In genomic region chr22:46484861-46485595, GRCh38 we compare ENCODE assay signal across 16 cellular contexts. TPM values are rescaled to one million over a fixed set of nuclear protein-coding genes. Genes with fewer than 3 reads are reported as not detected.
A peak's percentile ranks its signal among the peaks of the same experiment; 100 is the strongest.
DNase-seq lines count a peak whose midpoint lies in the region; ATAC-seq and TF ChIP-seq lines count a peak whose summit lies in the region.
"Had no signal": no experiment of that assay in that cellular context is flagged by ENCODE, and none has a peak within 500 bp of the region (broad histone marks: within the 10 kb centered on the region; RNA-seq: fewer than 3 reads in every experiment).

No MANE protein-coding gene starts in this region.

- H3K9me3 ChIP-seq in PC-3 (ENCODE audit: low read length) = no peaks in the 10 kb centered on the region
- H3K9me3 ChIP-seq: gastrocnemius medialis, Peyer's patch had no signal

- peak overlapping the region; percentile 4 to 46 (median 8) for H3K4me3 Mint-ChIP-seq in nephron
- H3K4me3 Mint-ChIP-seq: activated T-cell treated with anti-CD3 and anti-CD28 coated beads, Interleukin-2, amount 50 U/mL, for 24 hours; naive thymus-derived CD8-positive, alpha-beta T cell had no signal

- peaks cover 5% of the 10 kb centered on the region for H3K9me3 Mint-ChIP-seq in nephron
- H3K9me3 Mint-ChIP-seq: activated T-cell treated with anti-CD3 and anti-CD28 coated beads, Interleukin-2, amount 50 U/mL, for 24 hours had no signal

- peaks cover 5% of the 10 kb centered on the region for H3K27me3 Mint-ChIP-seq in nephron (ENCODE audit: low read depth)

- H3K27me3 ChIP-seq in PC-3 (ENCODE audit: low read length) = no peaks in the 10 kb centered on the region
- H3K27me3 ChIP-seq: Peyer's patch had no signal

- H3K36me3 Mint-ChIP-seq in nephron (ENCODE audit: low read depth) = no peaks in the 10 kb centered on the region
- H3K36me3 Mint-ChIP-seq: naive thymus-derived CD8-positive, alpha-beta T cell had no signal

- H3K4me1 Mint-ChIP-seq in nephron = peaks cover 38% of the 10 kb centered on the region

- no peaks in the 10 kb centered on the region for H3K36me3 ChIP-seq in PC-3 (ENCODE audit: low read depth, low read length)
- H3K36me3 ChIP-seq: gastrocnemius medialis, Peyer's patch had no signal

- TF ChIP-seq CTCF in PC-3 (conservative IDR thresholded peaks at IDR 0.05; ENCODE audit: low read depth, low read length) (no peak), fibroblast of mammary gland (conservative IDR thresholded peaks at IDR 0.05; ENCODE audit: control insufficient read depth, insufficient read depth, low read depth, low read length) (no peak), nephron (IDR thresholded peaks at IDR 0.05; ENCODE audit: unreplicated experiment in 3 of 3) (no peak)

- H3K4me2 ChIP-seq in PC-3 (ENCODE audit: low read length) = no peak overlapping the region

- intact Hi-C loops in PC-3 (cut with micrococcal nuclease) = no loop called here

- H4K20me1 ChIP-seq in PC-3 (ENCODE audit: low read length) = no peaks in the 10 kb centered on the region

- no TSS peak for BruUV-seq in PC-3 (replicated peaks; lab: Mats Ljungman, UMichigan)

- POLR2A ChIA-PET in PC-3 (lab: Charles Lee; ENCODE audit: unreplicated experiment) = no interaction called here

- no peaks in the 10 kb centered on the region for H3K9me2 ChIP-seq in PC-3 (replicated peaks; ENCODE audit: low read length)

- no peaks in the 10 kb centered on the region for H3K4me1 ChIP-seq in PC-3 (ENCODE audit: insufficient read depth, low read length)
- H3K4me1 ChIP-seq: gastrocnemius medialis, Peyer's patch had no signal

- CTCF ChIA-PET in PC-3 (lab: Charles Lee) = no interaction called here

- no peaks in the 10 kb centered on the region for H3F3A ChIP-seq in PC-3 (ENCODE audit: low read length, unreplicated experiment)

- H3K27ac Mint-ChIP-seq in nephron = peak overlapping the region; percentile 96 to 98 (median 97)
- H3K27ac Mint-ChIP-seq: activated T-cell treated with anti-CD3 and anti-CD28 coated beads, Interleukin-2, amount 50 U/mL, for 24 hours; naive thymus-derived CD8-positive, alpha-beta T cell had no signal

- peak; percentile 88 for DNase-seq in ACHN
- peak; percentile 4 for DNase-seq in PC-3
- DNase-seq in fibroblast of mammary gland (ENCODE audit: low read depth) = peak; percentile 19
- no peak for DNase-seq in NCI-H1417 treated with DMSO at 0.1 percent for 48 hours (lab: John Stamatoyannopoulos, UW)
- no peak for DNase-seq in 8988T
- DNase-seq in DMS153 (lab: John Stamatoyannopoulos, UW) = no peak
- no peak for DNase-seq in Ammon's horn (ENCODE audit: low spot score)
- DNase-seq: activated CD4-positive, CD25-positive, alpha-beta regulatory T cell treated with anti-CD3 and anti-CD28 coated beads, Interleukin-2, amount 50 U/mL, for 72 hours; activated T-cell treated with anti-CD3 and anti-CD28 coated beads, Interleukin-2, amount 50 U/mL, for 24 hours; gastrocnemius medialis; naive thymus-derived CD8-positive, alpha-beta T cell; NCI-H1105 treated with DMSO at 0.1 percent for 48 hours; NCI-H524 treated with DMSO at 0.1 percent for 48 hours; Peyer's patch had no signal

- no peak overlapping the region for H2AFZ ChIP-seq in PC-3 (ENCODE audit: low read length)

- H3K27ac ChIP-seq in PC-3 (ENCODE audit: low read length) = no peak overlapping the region
- H3K27ac ChIP-seq: gastrocnemius medialis, Peyer's patch had no signal

- no peaks in the 10 kb centered on the region for H3K79me2 ChIP-seq in PC-3 (ENCODE audit: low read length)

- H3K4me3 ChIP-seq in PC-3 (ENCODE audit: low read length) = no peak overlapping the region
- H3K4me3 ChIP-seq in fibroblast of mammary gland (ENCODE audit: control insufficient read depth, low read depth, low read length) = no peak overlapping the region
- H3K4me3 ChIP-seq: gastrocnemius medialis, Peyer's patch, skin epidermis had no signal

- ATAC-seq in PC-3 = no peak
- ATAC-seq: gastrocnemius medialis; naive thymus-derived CD8-positive, alpha-beta T cell had no signal

- in situ Hi-C loops in ACHN (cut with HindIII; ENCODE audit: low pct_ligation_motif_present, low pct_unique_long_range_greater_than_20kb, low sequenced_read_pairs) = no loop called here

- no peak overlapping the region for H3K9ac ChIP-seq in PC-3 (ENCODE audit: low read length)

RNA-seq across cellular contexts. Expression of gene CELSR1, which starts 52.4 kb away (rescaled TPM):
- 14.2 and 19.3 TPM in 2 replicates for total RNA-seq in PC-3 (2014; rRNA removed)

Comparison
In these comparisons a context has a peak if more than half of its experiments do, and no peak if none do; other contexts are left out.
1. DNase-seq: peak in ACHN (single experiment), PC-3 (single experiment) and fibroblast of mammary gland (single experiment); none in NCI-H1417 treated with DMSO at 0.1 percent for 48 hours (single experiment), 8988T (single experiment), DMS153 (single experiment) and Ammon's horn (single experiment).